Comparison of ENCODE assay signal across 9 cellular contexts in the genomic region with DNA sequence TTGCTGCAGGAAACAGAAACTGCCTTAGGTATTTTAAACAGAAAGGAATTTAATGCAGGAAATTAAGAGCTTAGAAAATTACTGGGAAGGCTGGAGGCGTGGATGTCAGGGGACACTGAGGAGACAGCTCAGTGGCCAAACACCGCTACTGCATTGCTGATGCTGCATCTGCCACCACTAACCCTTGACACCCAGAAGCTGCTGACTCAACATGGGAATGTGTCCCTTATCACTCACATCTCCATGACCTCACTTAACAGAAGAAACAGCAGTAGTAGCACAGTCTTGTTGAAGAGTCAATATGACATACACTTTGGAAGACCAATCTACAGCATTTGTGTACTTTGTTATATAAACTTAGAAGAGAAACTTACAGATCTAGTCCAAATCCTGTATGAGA.
DNase-seq lines count a peak whose midpoint lies in the region; ATAC-seq and TF ChIP-seq lines count a peak whose summit lies in the region.
"Had no signal": no experiment of that assay in that cellular context is flagged by ENCODE, and none has a peak within 500 bp of the region (broad histone marks: within the 10 kb centered on the region; RNA-seq: fewer than 3 reads in every experiment).

No MANE protein-coding gene starts in this region.

- no peaks in the 10 kb centered on the region for H3K27me3 Mint-ChIP-seq in osteocyte (ENCODE audit: unreplicated experiment)

- no peak overlapping the region for H3K23ac ChIP-seq in neuronal stem cell (ENCODE audit: low read depth, low read length, poor library complexity)

- H4K91ac ChIP-seq in neuronal stem cell (ENCODE audit: low read depth, low read length, poor library complexity), result no peak overlapping the region

- no peak overlapping the region for H3K4me3 Mint-ChIP-seq in osteocyte (ENCODE audit: unreplicated experiment)
- H3K4me3 Mint-ChIP-seq: activated T-cell treated with anti-CD3 and anti-CD28 coated beads, Interleukin-2, amount 50 U/mL, for 72 hours had no signal

- H2BK120ac ChIP-seq in neuronal stem cell (ENCODE audit: low read depth, low read length), result no peak overlapping the region

- H3K18ac ChIP-seq in neuronal stem cell (ENCODE audit: low read length), result no peak overlapping the region

- no peak overlapping the region for H2BK12ac ChIP-seq in neuronal stem cell (ENCODE audit: low read length)

- no peak overlapping the region for H2AFZ ChIP-seq in neuronal stem cell (ENCODE audit: low read length)

- H2BK15ac ChIP-seq in neuronal stem cell (ENCODE audit: low read length), result no peak overlapping the region

- H3K4me1 ChIP-seq in adipocyte (ENCODE audit: control insufficient read depth, insufficient read depth, low read length) (peaks cover 4% of the 10 kb centered on the region), neuronal stem cell (ENCODE audit: control insufficient read depth in 2 of 2, insufficient read depth in 1 of 2, low read depth in 1 of 2, low read length in 2 of 2) (no peaks in the 10 kb centered on the region)

- intact Hi-C loops in left cardiac atrium (cut with DNase I), result no loop called here

- H3K27ac Mint-ChIP-seq in osteocyte (ENCODE audit: unreplicated experiment), result no peak overlapping the region
- H3K27ac Mint-ChIP-seq: activated T-cell treated with anti-CD3 and anti-CD28 coated beads, Interleukin-2, amount 50 U/mL, for 72 hours had no signal

- H3K27me3 ChIP-seq in adipocyte (replicated peaks; ENCODE audit: control insufficient read depth, insufficient read depth, low read length) (no peaks in the 10 kb centered on the region), neuronal stem cell (ENCODE audit: control insufficient read depth in 3 of 3, insufficient read depth in 3 of 3, low read depth in 1 of 3, low read length in 3 of 3) (no peaks in the 10 kb centered on the region)

- TF ChIP-seq CTCF in 22Rv1 (IDR thresholded peaks at IDR 0.05) (peak; percentile 19), osteocyte (IDR thresholded peaks at IDR 0.05) (peak; percentile 49)

- H3K27ac ChIP-seq in 22Rv1 (no peak overlapping the region), neuronal stem cell (replicated peaks; ENCODE audit: low read length) (no peak overlapping the region)

- no peak overlapping the region for H2BK5ac ChIP-seq in neuronal stem cell (ENCODE audit: low read length)

- no peak overlapping the region for H3K4me2 ChIP-seq in neuronal stem cell (ENCODE audit: insufficient read depth, low read length, poor library complexity, severe bottlenecking)

- H3K36me3 ChIP-seq in adipocyte (ENCODE audit: control insufficient read depth, insufficient read depth, low read length, severe bottlenecking) (no peaks in the 10 kb centered on the region), neuronal stem cell (replicated peaks in 1 of 2; ENCODE audit: control insufficient read depth in 2 of 2, insufficient read depth in 2 of 2, low read length in 2 of 2) (no peaks in the 10 kb centered on the region)

- H3K9ac ChIP-seq in adipocyte (ENCODE audit: low read length) (no peak overlapping the region), neuronal stem cell (ENCODE audit: low read depth, low read length, poor library complexity) (no peak overlapping the region)

- H3K14ac ChIP-seq in neuronal stem cell (ENCODE audit: low read length), result no peak overlapping the region

- H3K9me3 Mint-ChIP-seq in osteocyte (ENCODE audit: unreplicated experiment), result peaks cover 27% of the 10 kb centered on the region

- peaks cover 11% of the 10 kb centered on the region for H3K4me1 Mint-ChIP-seq in osteocyte (ENCODE audit: unreplicated experiment)

- peaks cover 3% of the 10 kb centered on the region for H3K36me3 Mint-ChIP-seq in osteocyte (ENCODE audit: unreplicated experiment)

- no peaks in the 10 kb centered on the region for H3K79me1 ChIP-seq in neuronal stem cell (ENCODE audit: low read depth, low read length)

- H3K9me3 ChIP-seq in adipocyte (ENCODE audit: control insufficient read depth, low read length) (peaks cover 13% of the 10 kb centered on the region), neuronal stem cell (replicated peaks in 1 of 2; ENCODE audit: control insufficient read depth in 2 of 2, insufficient read depth in 1 of 2, low read depth in 1 of 2, low read length in 2 of 2) (no peaks in the 10 kb centered on the region)

- H3K4ac ChIP-seq in neuronal stem cell (ENCODE audit: low read length), result no peak overlapping the region

- no peak overlapping the region for H2AK5ac ChIP-seq in neuronal stem cell (ENCODE audit: low read depth, low read length)

- DNase-seq in adipocyte (ENCODE audit: low read depth) (peak; percentile 54), osteocyte (ENCODE audit: extremely low spot score, unreplicated experiment) (no peak), NCI-H446 treated with DMSO at 0.1 percent for 48 hours (lab: John Stamatoyannopoulos, UW) (no peak), neuronal stem cell (ENCODE audit: low spot score) (no peak), left cardiac atrium (no peak)

- H3K4me3 ChIP-seq in adipocyte (ENCODE audit: low read length), result no peak overlapping the region
- no peak overlapping the region for H3K4me3 ChIP-seq in neuronal stem cell (ENCODE audit: low read length in 2 of 2)

- peak; percentile 79 for ATAC-seq in GM18858 (IDR thresholded peaks at IDR 0.05; ENCODE audit: unreplicated experiment)
- ATAC-seq in HG03280 (IDR thresholded peaks at IDR 0.05; ENCODE audit: unreplicated experiment), result peak; percentile 96
- no peak for ATAC-seq in left cardiac atrium

- WGBS in neuronal stem cell (ENCODE audit: extremely low coverage in 2 of 2, insufficient read length in 2 of 2, insufficient replicate concordance in 1 of 2), 2 donors, result no CpG with 5 or more reads among the region's 2 CpGs

- no peak overlapping the region for H4K8ac ChIP-seq in neuronal stem cell (ENCODE audit: low read depth, low read length)

Comparison
In these comparisons a context has a peak if more than half of its experiments do, and no peak if none do; other contexts are left out.
1. ATAC-seq: peak in GM18858 (single experiment) and HG03280 (single experiment); none in left cardiac atrium (0 of 2).